ENCODE assay signal across 1 cellular context in genomic region chr16:69191136-69191535, GRCh38.
TF ChIP-seq lines count a peak whose summit lies in the region.

No MANE protein-coding gene starts in this region.

TF ChIP-seq in HepG2, 621 proteins besides CTCF, POLR2A, EP300 and RAD21:
- TF ChIP-seq SMARCC2 (IDR thresholded peaks at IDR 0.05): no peak
- no peak for TF ChIP-seq NR3C1 (CRISPR knock-in tag; IDR thresholded peaks at IDR 0.05)
- TF ChIP-seq ZNF121 (CRISPR knock-in tag; IDR thresholded peaks at IDR 0.05): peak; percentile 92
- TF ChIP-seq RARA (CRISPR knock-in tag; IDR thresholded peaks at IDR 0.05): no peak
- TF ChIP-seq ZNF343 (CRISPR knock-in tag; IDR thresholded peaks at IDR 0.05): no peak
- TF ChIP-seq USF2 (IDR thresholded peaks at IDR 0.05; ENCODE audit: low read depth, low read length): no peak
- TF ChIP-seq USF2 (CRISPR knock-in tag; IDR thresholded peaks at IDR 0.05; ENCODE audit: borderline replicate concordance): no peak
- TF ChIP-seq MZF1 (CRISPR knock-in tag; IDR thresholded peaks at IDR 0.05; ENCODE audit: borderline replicate concordance): no peak
